ENCODE assay signal across 8 cellular contexts in genomic region chr2:162074579-162074922, GRCh38. TPM values are rescaled to one million over a fixed set of nuclear protein-coding genes. Genes with fewer than 3 reads are reported as not detected.
DNase-seq lines count a peak whose midpoint lies in the region; ATAC-seq and TF ChIP-seq lines count a peak whose summit lies in the region.

No MANE protein-coding gene starts in this region.

- POLR2A ChIA-PET in AG04450 (lab: Yijun Ruan, JAX) = no interaction called here

- in situ Hi-C loops in brain microvascular endothelial cell (cut with HindIII; ENCODE audit: low pct_ligation_motif_present, low sequenced_read_pairs) = no loop called here

- CTCF ChIA-PET in AG04450 (lab: Charles Lee) = interaction anchor here (0.6 to 1.4 kb wide), 2 partner anchors 48 to 84 kb away, joined by 3 to 5 read pairs; no protein-coding TSS in a partner anchor

- peaks cover 8 to 12% of the 10 kb centered on the region in 2 donors for H3K4me1 ChIP-seq in mucosa of rectum (ENCODE audit: control insufficient read depth in 2 of 2, insufficient read depth in 2 of 2, low read length in 2 of 2)

- DNase-seq in AG04450 (ENCODE audit: low read depth, low spot score) (no peak), brain microvascular endothelial cell (no peak), LoVo (ENCODE audit: low spot score) (no peak), T1000 (lab: John Stamatoyannopoulos, UW) (no peak)
- DNase-seq in stimulated activated CD4-positive, alpha-beta T cell treated with anti-CD3 and anti-CD28 coated beads, Interleukin-15, amount 100 ng/mL, for 24 hours = no peak

- H3K27me3 ChIP-seq in AG04450 (ENCODE audit: control insufficient read depth, insufficient read depth, low read length) = no peaks in the 10 kb centered on the region
- no peaks in the 10 kb centered on the region for H3K27me3 ChIP-seq in brain microvascular endothelial cell (replicated peaks)
- peaks cover 0 to 2% of the 10 kb centered on the region in 2 donors for H3K27me3 ChIP-seq in mucosa of rectum (ENCODE audit: control insufficient read depth in 2 of 2, insufficient read depth in 2 of 2, low read length in 2 of 2)

- H3K27ac ChIP-seq in AG04450 (ENCODE audit: low read depth, low read length) (no peak overlapping the region), brain microvascular endothelial cell (no peak overlapping the region), mucosa of rectum (ENCODE audit: low read depth in 2 of 2, low read length in 2 of 2) (no peak overlapping the region)

- peaks cover 11% of the 10 kb centered on the region for H3K9me3 ChIP-seq in AG04450 (ENCODE audit: control insufficient read depth, insufficient read depth, low read length)
- H3K9me3 ChIP-seq in mucosa of rectum (ENCODE audit: control insufficient read depth in 2 of 2, low read length in 2 of 2) = no peaks in the 10 kb centered on the region

- H3K36me3 ChIP-seq in brain microvascular endothelial cell (replicated peaks) (no peaks in the 10 kb centered on the region), mucosa of rectum (ENCODE audit: control insufficient read depth in 2 of 2, insufficient read depth in 2 of 2, low read length in 2 of 2) (no peaks in the 10 kb centered on the region)

- ATAC-seq in HG02759 (IDR thresholded peaks at IDR 0.05; ENCODE audit: unreplicated experiment) = peak; percentile 0
- no peak for ATAC-seq in HG03039 (IDR thresholded peaks at IDR 0.05; ENCODE audit: unreplicated experiment)

- TF ChIP-seq CTCF in AG04450 (IDR thresholded peaks at IDR 0.05; ENCODE audit: low read depth, low read length) = no peak
- no peak for TF ChIP-seq CTCF in brain microvascular endothelial cell (IDR thresholded peaks at IDR 0.05; ENCODE audit: low read depth, low read length, missing control alignments)

- peak overlapping the region; percentile 76 for H3K4me3 ChIP-seq in AG04450 (ENCODE audit: low read depth, low read length)
- H3K4me3 ChIP-seq in brain microvascular endothelial cell (ENCODE audit: low read depth, low read length) = peak overlapping the region; percentile 67
- peak overlapping the region; percentile 73 to 85 for H3K4me3 ChIP-seq in mucosa of rectum (ENCODE audit: low read length in 2 of 2)

- peak overlapping the region in 1 of 2 donors; percentile 73 for H3K9ac ChIP-seq in mucosa of rectum (ENCODE audit: low read depth in 1 of 2, low read length in 2 of 2)

RNA-seq across cellular contexts. Expression of gene DPP4, which starts 0.5 kb away (rescaled TPM):
- polyA plus RNA-seq in AG04450 (2011; rRNA removed) = 54.7 and 61.0 TPM in 2 replicates
- polyA minus RNA-seq in AG04450 (2011; rRNA and poly(A)+ RNA removed) = 32.8 and 37.8 TPM in 2 replicates
